ENCODE assay signal across 7 cellular contexts in the genomic region with DNA sequence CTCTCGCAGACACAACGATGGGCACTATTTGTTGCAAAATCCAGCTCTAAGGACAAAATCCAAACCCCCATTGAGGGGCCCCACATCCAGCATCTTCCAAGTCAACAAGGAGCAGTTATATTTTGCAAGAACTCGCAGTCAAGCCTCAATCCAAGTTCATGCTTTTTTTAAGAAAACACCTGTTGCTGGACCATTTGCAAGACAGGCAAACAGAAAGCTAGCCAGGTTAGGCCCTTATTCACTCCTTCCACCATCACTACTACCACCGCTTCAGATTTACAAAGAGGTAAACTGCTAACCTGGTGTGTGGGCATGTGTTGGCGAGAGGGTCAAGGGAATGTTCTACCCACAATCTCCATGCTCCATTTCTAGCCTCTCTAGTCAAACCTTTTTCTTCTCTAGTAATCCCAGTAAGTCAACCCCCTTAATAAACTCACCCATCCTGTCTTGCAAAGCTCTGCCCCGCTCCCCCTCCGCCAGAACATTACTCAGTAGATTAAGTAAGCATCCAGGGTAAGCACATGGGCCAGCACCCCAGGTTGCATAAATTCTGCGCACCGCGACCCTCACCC. TPM values are rescaled to one million over a fixed set of nuclear protein-coding genes. Genes with fewer than 3 reads are reported as not detected.
DNase-seq lines count a peak whose midpoint lies in the region; ATAC-seq and TF ChIP-seq lines count a peak whose summit lies in the region.

No MANE protein-coding gene starts in this region.

- H3K27ac ChIP-seq in WERI-Rb-1, result peak overlapping the region; percentile 76
- H3K27ac ChIP-seq in spleen, result peak overlapping the region in 4 of 8 donors; percentile 72 to 87 (median 82)

- H3K36me3 Mint-ChIP-seq in glutamatergic neuron (ENCODE audit: unreplicated experiment), result no peaks in the 10 kb centered on the region

- WGBS in spleen, 5 donors, result 48 to 59% (median 54%) methylated on average over 10 of the region's 10 CpGs

- H3K4me1 Mint-ChIP-seq in glutamatergic neuron (ENCODE audit: low read depth, unreplicated experiment), result peaks cover 5% of the 10 kb centered on the region

- peak overlapping the region; percentile 29 for H3K27ac Mint-ChIP-seq in glutamatergic neuron (ENCODE audit: unreplicated experiment)

- H3K27me3 ChIP-seq in WERI-Rb-1 (ENCODE audit: insufficient read depth, low read depth, severe bottlenecking), result no peaks in the 10 kb centered on the region
- no peaks in the 10 kb centered on the region for H3K27me3 ChIP-seq in spleen (replicated peaks in 1 of 7)

- no peak for TF ChIP-seq POLR2A in spleen (IDR thresholded peaks at IDR 0.05)

- TF ChIP-seq CTCF in WERI-Rb-1 (IDR thresholded peaks at IDR 0.05; ENCODE audit: low read depth, low read length) (no peak), glutamatergic neuron (IDR thresholded peaks at IDR 0.05; ENCODE audit: partially characterized antibody, unreplicated experiment) (no peak), spleen (IDR thresholded peaks at IDR 0.05 in 8 of 11, conservative IDR thresholded peaks at IDR 0.05 in 3 of 11) (no peak)

- no peaks in the 10 kb centered on the region for H3K9me3 ChIP-seq in WERI-Rb-1 (ENCODE audit: severe bottlenecking)
- H3K9me3 ChIP-seq in spleen, result no peaks in the 10 kb centered on the region

- no peaks in the 10 kb centered on the region for H3K27me3 Mint-ChIP-seq in glutamatergic neuron (ENCODE audit: unreplicated experiment)

- H3K4me3 ChIP-seq in WERI-Rb-1 (ENCODE audit: low read depth, low read length) (peak overlapping the region; percentile 70), spleen (peak overlapping the region; percentile 89 to 98 (median 96))

- H3K4me3 Mint-ChIP-seq in glutamatergic neuron (ENCODE audit: unreplicated experiment), result peak overlapping the region; percentile 95

- no peaks in the 10 kb centered on the region for H3K9me3 Mint-ChIP-seq in glutamatergic neuron (ENCODE audit: unreplicated experiment)

- no peak for DNase-seq in HEK293T (ENCODE audit: extremely low spot score)
- DNase-seq in WERI-Rb-1, result no peak
- DNase-seq in glutamatergic neuron, result no peak
- no peak for DNase-seq in spleen
- DNase-seq in effector CD8-positive, alpha-beta T cell (lab: John Stamatoyannopoulos, UW), result no peak
- DNase-seq in NOMO-1 treated with dmso at 0.1 percent for 144 hours (lab: John Stamatoyannopoulos, UW; ENCODE audit: unreplicated experiment), result no peak

- no peak for ATAC-seq in HG02798 (IDR thresholded peaks at IDR 0.05; ENCODE audit: poor library complexity, unreplicated experiment)

- intact Hi-C loops in spleen (cut with DNase I; ENCODE audit: low total_unique reads), result no loop called here

- no peaks in the 10 kb centered on the region for H3K36me3 ChIP-seq in WERI-Rb-1
- no peaks in the 10 kb centered on the region for H3K36me3 ChIP-seq in spleen

- POLR2A ChIA-PET in HEK293T (lab: Yijun Ruan, JAX), result no interaction called here

- peaks cover 12 to 36% (median 24%) of the 10 kb centered on the region in 6 donors for H3K4me1 ChIP-seq in spleen

- CTCF ChIA-PET in HEK293T (lab: Yijun Ruan, JAX), result interaction anchor here (1.2 kb wide), 1 partner anchor 23 kb away, joined by 4 read pairs; no protein-coding TSS in a partner anchor

TF ChIP-seq in HEK293T, 16 proteins besides CTCF, POLR2A, EP300 and RAD21:
- TF ChIP-seq L3MBTL2 (conservative IDR thresholded peaks at IDR 0.05) (0 out of 2 replicates have a peak, but pooled peaks have one; percentile 15), BHLHE40 (IDR thresholded peaks at IDR 0.05; ENCODE audit: borderline replicate concordance) (no peak)

RNA-seq across cellular contexts. Expression of a gene that starts 0.7 kb away (rescaled TPM):
- total RNA-seq in glutamatergic neuron (ENCODE audit: unreplicated experiment) (37.0 TPM), spleen (10 to 100 TPM; 20.1 to 41.1 (median 26.5) TPM)
- 10 to 100 TPM; 25.3 to 29.9 (median 28.0) TPM for polyA plus RNA-seq in spleen

RNA-seq across cellular contexts. Expression of a gene that starts 50.7 kb away (rescaled TPM):
- total RNA-seq in glutamatergic neuron (ENCODE audit: unreplicated experiment) (99.4 TPM), spleen (100 to 1,000 TPM in 2 of 7 donors, 10 to 100 TPM in 5; 65.8 to 126 (median 75.8) TPM)
- polyA plus RNA-seq in spleen, result 10 to 100 TPM; 59.0 to 99.3 (median 61.1) TPM
